ENCODE assay signal across 19 cellular contexts in the genomic region with DNA sequence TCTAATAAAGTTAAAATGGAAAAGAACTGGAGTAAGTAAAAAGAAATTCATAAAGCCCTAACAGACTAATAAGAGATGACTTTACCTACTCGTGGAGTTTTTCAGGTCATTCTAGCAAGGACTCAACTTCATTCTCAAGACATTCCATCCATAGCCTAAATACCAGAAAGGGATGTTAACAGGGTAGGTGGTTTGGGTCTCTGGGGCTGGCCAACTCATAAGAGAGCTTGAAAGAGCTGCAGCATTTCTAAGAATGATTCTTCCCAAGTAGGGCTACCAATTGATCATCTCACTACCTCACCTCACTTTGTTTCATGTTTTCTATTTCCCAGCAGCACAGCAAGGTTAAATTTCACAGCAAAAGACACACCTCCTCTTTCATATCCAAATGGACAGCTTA.
"Had no signal": no experiment of that assay in that cellular context is flagged by ENCODE, and none has a peak within 500 bp of the region (broad histone marks: within the 10 kb centered on the region; RNA-seq: fewer than 3 reads in every experiment).

No MANE protein-coding gene starts in this region.

- H3K27me3 ChIP-seq: esophagus squamous epithelium, left lung, sigmoid colon, spleen, transverse colon, vagina had no signal

- H3K27ac Mint-ChIP-seq: activated CD4-positive, alpha-beta T cell treated with anti-CD3 and anti-CD28 coated beads, Interleukin-2, amount 10 ng/mL, durations not matched to agents 7 days and 5 days; activated naive CD4-positive, alpha-beta T cell treated with anti-CD3 and anti-CD28 coated beads, Interleukin-2, amount 10 ng/mL, durations not matched to agents 7 days and 5 days; brain; effector memory CD8-positive, alpha-beta T cell had no signal

- ATAC-seq: effector memory CD8-positive, alpha-beta T cell; heart right ventricle; left lung had no signal

- H3K4me3 ChIP-seq: esophagus squamous epithelium, heart right ventricle, left lung, sigmoid colon, spleen, transverse colon, vagina had no signal

- H3K36me3 ChIP-seq: heart right ventricle, left lung, sigmoid colon, spleen, transverse colon, vagina had no signal

- H3K4me3 Mint-ChIP-seq: activated CD4-positive, alpha-beta T cell treated with anti-CD3 and anti-CD28 coated beads, Interleukin-2, amount 10 ng/mL, durations not matched to agents 7 days and 5 days; activated naive CD4-positive, alpha-beta T cell treated with anti-CD3 and anti-CD28 coated beads, Interleukin-2, amount 10 ng/mL, durations not matched to agents 7 days and 5 days; brain; effector memory CD8-positive, alpha-beta T cell had no signal

- H3K27me3 Mint-ChIP-seq: activated CD4-positive, alpha-beta T cell treated with anti-CD3 and anti-CD28 coated beads, Interleukin-2, amount 10 ng/mL, durations not matched to agents 7 days and 5 days; activated naive CD4-positive, alpha-beta T cell treated with anti-CD3 and anti-CD28 coated beads, Interleukin-2, amount 10 ng/mL, durations not matched to agents 7 days and 5 days; brain; effector memory CD8-positive, alpha-beta T cell had no signal

- H3K27ac ChIP-seq: esophagus squamous epithelium, heart right ventricle, left lung, sigmoid colon, spleen, transverse colon, vagina had no signal

- H3K4me1 ChIP-seq: heart right ventricle, left lung, sigmoid colon, spleen, transverse colon, vagina had no signal

- H3K9me3 Mint-ChIP-seq: activated naive CD4-positive, alpha-beta T cell treated with anti-CD3 and anti-CD28 coated beads, Interleukin-2, amount 10 ng/mL, durations not matched to agents 7 days and 5 days; effector memory CD8-positive, alpha-beta T cell had no signal

- H3K9me3 ChIP-seq: esophagus squamous epithelium, heart right ventricle, left lung, sigmoid colon, spleen, transverse colon, vagina had no signal

- DNase-seq: activated CD4-positive, alpha-beta T cell treated with anti-CD3 and anti-CD28 coated beads, Interleukin-2, amount 10 ng/mL, durations not matched to agents 7 days and 5 days; activated CD4-positive, CD25-positive, alpha-beta regulatory T cell; activated naive CD4-positive, alpha-beta T cell treated with anti-CD3 and anti-CD28 coated beads, Interleukin-2, amount 10 ng/mL, durations not matched to agents 7 days and 5 days; amygdala; caudate nucleus; effector memory CD8-positive, alpha-beta T cell; esophagus squamous epithelium; heart right ventricle; left lung; midbrain; occipital lobe; posterior cingulate gyrus; sigmoid colon; spleen; stimulated activated naive CD4-positive, alpha-beta T cell; T-helper 9 cell; transverse colon had no signal
